Comparison of ENCODE assay signal across 27 cellular contexts in the genomic region with DNA sequence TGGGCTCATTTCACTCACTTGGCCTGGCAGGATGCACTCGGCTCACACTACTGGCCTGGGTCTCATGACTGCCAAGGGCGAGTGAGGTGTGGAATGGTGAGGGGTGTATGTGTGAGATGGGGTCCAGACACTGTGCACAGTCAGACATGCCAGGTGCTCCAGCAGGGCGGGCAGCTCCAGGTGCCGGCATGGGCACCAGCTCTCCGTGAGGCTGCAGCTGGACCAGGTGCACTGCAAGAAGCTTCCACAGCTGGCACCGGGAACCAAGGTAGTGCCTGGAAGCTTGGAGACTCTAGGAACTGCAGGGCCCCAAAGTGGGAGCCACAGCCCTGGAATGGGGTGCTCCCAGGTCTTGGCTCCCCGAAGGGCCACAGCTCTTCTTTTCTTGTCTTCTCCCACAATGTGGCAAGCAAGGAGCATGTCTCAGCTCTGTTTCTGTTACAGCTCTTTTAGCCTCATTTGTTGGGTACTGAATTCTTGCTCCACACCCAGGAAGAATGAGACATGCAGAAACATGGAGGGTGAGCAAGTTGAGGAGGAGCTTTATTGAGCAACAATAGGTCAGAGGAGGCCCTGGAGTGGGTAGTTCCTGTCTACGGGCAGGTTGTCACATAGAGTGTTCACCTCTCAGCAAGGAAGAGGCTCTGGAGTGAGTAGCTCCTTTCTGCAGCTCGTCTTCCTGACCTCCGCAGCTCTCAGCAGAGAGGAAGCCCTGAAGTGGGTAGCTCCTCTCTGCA.
"Had no signal": no experiment of that assay in that cellular context is flagged by ENCODE, and none has a peak within 500 bp of the region (broad histone marks: within the 10 kb centered on the region; RNA-seq: fewer than 3 reads in every experiment).

No MANE protein-coding gene starts in this region.

- H3K4me3 Mint-ChIP-seq: effector memory CD8-positive, alpha-beta T cell; naive thymus-derived CD4-positive, alpha-beta T cell; nephron; neural progenitor cell; stimulated activated effector memory CD8-positive, alpha-beta T cell treated with anti-CD3 and anti-CD28 coated beads, Interleukin-12 subunit alpha, Interleukin-12 subunit beta, amount 100 ng/mL, for 72 hours; type B pancreatic cell had no signal

- H3K36me3 Mint-ChIP-seq: naive thymus-derived CD4-positive, alpha-beta T cell; neural progenitor cell; stimulated activated effector memory CD8-positive, alpha-beta T cell treated with anti-CD3 and anti-CD28 coated beads, Interleukin-12 subunit alpha, Interleukin-12 subunit beta, amount 100 ng/mL, for 72 hours; type B pancreatic cell had no signal

- H3K27ac ChIP-seq: epithelial cell of prostate, foreskin keratinocyte, gastroesophageal sphincter, heart right ventricle, neural progenitor cell, prostate gland, right atrium auricular region, sigmoid colon, stomach, thyroid gland had no signal

- H3K36me3 ChIP-seq: gastroesophageal sphincter, heart right ventricle, neural progenitor cell, prostate gland, right atrium auricular region, sigmoid colon, stomach, thyroid gland had no signal

- H3K4me1 ChIP-seq: gastroesophageal sphincter, heart right ventricle, neural progenitor cell, prostate gland, right atrium auricular region, sigmoid colon, stomach, thyroid gland had no signal

- H3K27me3 ChIP-seq: foreskin keratinocyte, gastroesophageal sphincter, heart right ventricle, neural progenitor cell, right atrium auricular region, sigmoid colon, stomach, thyroid gland had no signal

- H3K4me2 ChIP-seq: neural progenitor cell had no signal

- H3K9ac ChIP-seq: neural progenitor cell had no signal

- H3K4me1 Mint-ChIP-seq: naive thymus-derived CD4-positive, alpha-beta T cell; nephron; neural progenitor cell; stimulated activated effector memory CD8-positive, alpha-beta T cell treated with anti-CD3 and anti-CD28 coated beads, Interleukin-12 subunit alpha, Interleukin-12 subunit beta, amount 100 ng/mL, for 72 hours had no signal

- H3K4me3 ChIP-seq: gastroesophageal sphincter, heart right ventricle, lung, neural progenitor cell, prostate gland, right atrium auricular region, sigmoid colon, stomach, thyroid gland had no signal

- ATAC-seq: effector memory CD8-positive, alpha-beta T cell; esophagus mucosa; foreskin keratinocyte; gastroesophageal sphincter; heart right ventricle; left ventricle myocardium superior; naive thymus-derived CD4-positive, alpha-beta T cell; stimulated activated effector memory CD8-positive, alpha-beta T cell treated with anti-CD3 and anti-CD28 coated beads, Interleukin-12 subunit alpha, Interleukin-12 subunit beta, amount 100 ng/mL, for 72 hours had no signal

- H3K9me3 ChIP-seq: gastroesophageal sphincter, heart right ventricle, prostate gland, right atrium auricular region, sigmoid colon, stomach, thyroid gland had no signal

- H2AFZ ChIP-seq: neural progenitor cell had no signal

- H3K27ac Mint-ChIP-seq: effector memory CD8-positive, alpha-beta T cell; naive thymus-derived CD4-positive, alpha-beta T cell; nephron; neural progenitor cell; stimulated activated effector memory CD8-positive, alpha-beta T cell treated with anti-CD3 and anti-CD28 coated beads, Interleukin-12 subunit alpha, Interleukin-12 subunit beta, amount 100 ng/mL, for 72 hours; type B pancreatic cell had no signal

- H3K9me3 Mint-ChIP-seq: type B pancreatic cell had no signal

- DNase-seq: cerebellar nuclear complex; cortex of kidney; effector memory CD8-positive, alpha-beta T cell; heart right ventricle; hippocampal formation; kidney glomerular epithelial cell; left ventricle myocardium superior; midbrain; naive thymus-derived CD4-positive, alpha-beta T cell; nucleus accumbens; sigmoid colon; stimulated activated CD4-positive, alpha-beta T cell treated with anti-CD3 and anti-CD28 coated beads, Interleukin-2, amount 100 ng/mL, for 24 hours; stimulated activated CD4-positive, alpha-beta T cell treated with anti-CD3 and anti-CD28 coated beads, Interleukin-4, amount 100 ng/mL, for 24 hours; stimulated activated naive CD4-positive, alpha-beta T cell treated with Interleukin-2 at 50 U/mL for 16 hours; stomach; thyroid gland had no signal

- H3K27me3 Mint-ChIP-seq: effector memory CD8-positive, alpha-beta T cell; naive thymus-derived CD4-positive, alpha-beta T cell; type B pancreatic cell had no signal
